In the genomic region with DNA sequence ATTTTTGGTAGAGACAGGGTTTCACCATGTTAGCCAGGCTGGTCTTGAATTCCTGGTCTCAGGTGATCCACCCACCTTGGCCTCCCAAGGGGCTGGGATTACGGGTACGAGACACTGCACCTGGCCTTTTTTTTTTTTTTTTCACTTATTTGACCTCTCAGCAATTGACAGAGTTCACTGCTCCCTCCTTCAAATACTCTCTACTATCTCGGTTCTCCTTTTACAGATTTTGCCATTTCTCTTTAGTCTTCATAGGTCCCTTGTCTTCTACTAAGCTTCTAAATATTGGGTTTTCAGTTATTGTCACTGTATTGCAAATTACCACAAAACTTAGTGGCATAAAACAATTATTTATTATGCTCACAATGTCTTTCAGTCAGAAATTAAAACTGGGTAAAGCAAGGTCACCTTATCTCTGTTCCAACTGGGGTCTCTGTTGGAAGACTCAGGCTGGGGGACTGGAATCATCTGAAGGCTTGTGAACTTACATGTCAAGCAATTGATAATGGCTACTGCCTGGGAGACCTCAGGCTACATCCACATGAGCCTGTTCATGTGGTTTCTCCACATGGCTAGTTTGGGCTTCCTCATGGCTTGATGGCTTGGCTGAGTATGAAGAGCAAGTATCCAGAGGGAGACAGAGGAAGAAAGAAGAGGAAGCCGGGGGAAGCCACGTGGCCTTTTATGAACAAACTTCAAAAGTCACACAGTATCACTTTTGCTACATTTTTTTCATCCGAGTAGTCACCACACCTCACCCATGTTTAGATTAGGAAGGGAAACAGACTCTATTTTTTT, we compare ENCODE assay signal across 22 cellular contexts.
A peak's percentile ranks its signal among the peaks of the same experiment; 100 is the strongest.
DNase-seq lines count a peak whose midpoint lies in the region; ATAC-seq and TF ChIP-seq lines count a peak whose summit lies in the region.
"Had no signal": no experiment of that assay in that cellular context is flagged by ENCODE, and none has a peak within 500 bp of the region (broad histone marks: within the 10 kb centered on the region; RNA-seq: fewer than 3 reads in every experiment).

No MANE protein-coding gene starts in this region.

- H3K36me3 ChIP-seq in BLaER1 = peaks cover 9% of the 10 kb centered on the region
- peaks cover 34% of the 10 kb centered on the region for H3K36me3 ChIP-seq in OCI-LY3 (replicated peaks; ENCODE audit: low read depth, low read length)
- no peaks in the 10 kb centered on the region for H3K36me3 ChIP-seq in osteoblast (ENCODE audit: insufficient read depth, low read length)

- H3K27me3 ChIP-seq in BLaER1 (no peaks in the 10 kb centered on the region), OCI-LY3 (ENCODE audit: low read depth, low read length) (no peaks in the 10 kb centered on the region), osteoblast (ENCODE audit: insufficient read depth, low read length) (peaks cover 6% of the 10 kb centered on the region)

- H3K4me2 ChIP-seq in BLaER1 = peak overlapping the region; percentile 5; the same call in 1 of the 2 replicates
- H3K4me2 ChIP-seq in OCI-LY3 (ENCODE audit: low read length) = peak overlapping the region; percentile 62
- no peak overlapping the region for H3K4me2 ChIP-seq in osteoblast (ENCODE audit: insufficient read depth, low read length)

- H3K4me3 Mint-ChIP-seq in activated CD8-positive, alpha-beta memory T cell treated with anti-CD3 and anti-CD28 coated beads, Interleukin-2, amount 10 ng/mL, durations not matched to agents 7 days and 5 days = no peak overlapping the region
- H3K4me3 Mint-ChIP-seq: CD8-positive, alpha-beta T cell had no signal

- H3K27me3 Mint-ChIP-seq in activated CD8-positive, alpha-beta memory T cell treated with anti-CD3 and anti-CD28 coated beads, Interleukin-2, amount 10 ng/mL, durations not matched to agents 7 days and 5 days = peaks cover 15% of the 10 kb centered on the region

- H3K79me2 ChIP-seq in OCI-LY3 (ENCODE audit: low read length) (peaks cover 6% of the 10 kb centered on the region), osteoblast (ENCODE audit: insufficient read depth, low read length) (no peaks in the 10 kb centered on the region)

- no peak overlapping the region for H3K9ac ChIP-seq in BLaER1
- H3K9ac ChIP-seq in OCI-LY3 (ENCODE audit: low read length) = peak overlapping the region; percentile 27; the same call in 1 of the 2 replicates

- 0 out of 2 replicates have a peak, but pooled peaks cover 5% of the 10 kb centered on the region for H3K4me1 ChIP-seq in BLaER1
- H3K4me1 ChIP-seq in OCI-LY3 (ENCODE audit: low read length) = peaks cover 55% of the 10 kb centered on the region
- no peaks in the 10 kb centered on the region for H3K4me1 ChIP-seq in osteoblast (ENCODE audit: insufficient read depth, low read length)

- TF ChIP-seq CTCF in OCI-LY3 (IDR thresholded peaks at IDR 0.05; ENCODE audit: low read depth, low read length) (no peak), osteoblast (IDR thresholded peaks at IDR 0.05; ENCODE audit: extremely low read depth, low read depth, low read length) (no peak)

- H3K36me3 Mint-ChIP-seq in activated CD8-positive, alpha-beta memory T cell treated with anti-CD3 and anti-CD28 coated beads, Interleukin-2, amount 10 ng/mL, durations not matched to agents 7 days and 5 days = peaks cover 12% of the 10 kb centered on the region

- ATAC-seq in GM21825 (IDR thresholded peaks at IDR 0.05; ENCODE audit: unreplicated experiment) (no peak), HG02759 (IDR thresholded peaks at IDR 0.05; ENCODE audit: unreplicated experiment) (no peak)
- ATAC-seq in activated CD8-positive, alpha-beta memory T cell treated with anti-CD3 and anti-CD28 coated beads, Interleukin-2, amount 10 ng/mL, durations not matched to agents 7 days and 5 days = no peak
- ATAC-seq: CD8-positive, alpha-beta T cell; PC-3 had no signal

- no peak overlapping the region for H3K27ac ChIP-seq in BLaER1
- peak overlapping the region; percentile 85 for H3K27ac ChIP-seq in OCI-LY3 (ENCODE audit: low read length)
- no peak overlapping the region for H3K27ac ChIP-seq in osteoblast (ENCODE audit: low read depth, low read length)
- H3K27ac ChIP-seq: SK-N-MC had no signal

- no peak overlapping the region for H3K4me3 ChIP-seq in BLaER1
- H3K4me3 ChIP-seq in OCI-LY3 (ENCODE audit: low read length) = peak overlapping the region; percentile 8; the same call in 1 of the 2 replicates
- no peak overlapping the region for H3K4me3 ChIP-seq in osteoblast (ENCODE audit: insufficient read depth, low read length)
- H3K4me3 ChIP-seq: SK-N-MC had no signal

- peaks cover 50% of the 10 kb centered on the region for H3K9me3 ChIP-seq in BLaER1
- H3K9me3 ChIP-seq in OCI-LY3 (ENCODE audit: insufficient read depth, low read length) = peaks cover 30% of the 10 kb centered on the region
- H3K9me3 ChIP-seq in osteoblast (ENCODE audit: low read depth, low read length) = peaks cover 7% of the 10 kb centered on the region

- DNase-seq in ELR (ENCODE audit: low read depth) = peak; percentile 17
- peak; percentile 6 for DNase-seq in osteoblast (ENCODE audit: insufficient read length, low spot score, missing footprints)
- DNase-seq in activated gamma-delta T cell (lab: John Stamatoyannopoulos, UW) = no peak
- DNase-seq in activated CD8-positive, alpha-beta memory T cell treated with anti-CD3 and anti-CD28 coated beads, Interleukin-2, amount 10 ng/mL, durations not matched to agents 7 days and 5 days = no peak
- DNase-seq: Calu3; CD8-positive, alpha-beta T cell; DMS153; GDM1; NCI-H1417; NCI-H1694 treated with DMSO at 0.1 percent for 48 hours; NCI-H2081 treated with DMSO at 0.1 percent for 48 hours; NCI-H2171 treated with DMSO at 0.1 percent for 48 hours; NCI-H526 treated with DMSO at 0.1 percent for 48 hours; PC-3; RPMI8226; SHP77; SW 1271 had no signal

- H2AFZ ChIP-seq in OCI-LY3 (ENCODE audit: low read depth, low read length) (no peak overlapping the region; the same call in 1 of the 2 replicates), osteoblast (ENCODE audit: low read length) (no peak overlapping the region)

- CTCF ChIA-PET in activated CD8-positive, alpha-beta memory T cell treated with anti-CD3 and anti-CD28 coated beads, Interleukin-2, amount 10 ng/mL, durations not matched to agents 7 days and 5 days (lab: Charles Lee) = no interaction called here

- peaks cover 23% of the 10 kb centered on the region for H3K9me3 Mint-ChIP-seq in activated CD8-positive, alpha-beta memory T cell treated with anti-CD3 and anti-CD28 coated beads, Interleukin-2, amount 10 ng/mL, durations not matched to agents 7 days and 5 days (ENCODE audit: low read depth)

- no peak overlapping the region for H3K27ac Mint-ChIP-seq in activated CD8-positive, alpha-beta memory T cell treated with anti-CD3 and anti-CD28 coated beads, Interleukin-2, amount 10 ng/mL, durations not matched to agents 7 days and 5 days
- H3K27ac Mint-ChIP-seq: CD8-positive, alpha-beta T cell had no signal

- no peaks in the 10 kb centered on the region for H3K4me1 Mint-ChIP-seq in activated CD8-positive, alpha-beta memory T cell treated with anti-CD3 and anti-CD28 coated beads, Interleukin-2, amount 10 ng/mL, durations not matched to agents 7 days and 5 days

- H4K20me1 ChIP-seq in BLaER1 (no peaks in the 10 kb centered on the region), OCI-LY3 (ENCODE audit: insufficient read depth, low read length) (no peaks in the 10 kb centered on the region), osteoblast (ENCODE audit: insufficient read depth, low read length) (no peaks in the 10 kb centered on the region)

Comparison
In these comparisons a context has a peak if more than half of its experiments do, and no peak if none do; other contexts are left out.
1. DNase-seq: peak in ELR (single experiment) and osteoblast (single experiment); none in activated gamma-delta T cell (single experiment) and activated CD8-positive, alpha-beta memory T cell treated with anti-CD3 and anti-CD28 coated beads, Interleukin-2, amount 10 ng/mL, durations not matched to agents 7 days and 5 days (single experiment).